In genomic region chr12:12979731-12980259, GRCh38 we compare ENCODE assay signal across 1 cellular context.
TF ChIP-seq lines count a peak whose summit lies in the region.

No MANE protein-coding gene starts in this region.

TF ChIP-seq in HepG2, 621 proteins besides CTCF, POLR2A, EP300 and RAD21 (continued from another document):
- TF ChIP-seq ZNF800 (CRISPR knock-in tag; IDR thresholded peaks at IDR 0.05) (no peak), KDM2A (CRISPR knock-in tag; IDR thresholded peaks at IDR 0.05; ENCODE audit: borderline replicate concordance, low read depth) (no peak)
